10 cellular contexts compared by ENCODE assay signal in the genomic region with DNA sequence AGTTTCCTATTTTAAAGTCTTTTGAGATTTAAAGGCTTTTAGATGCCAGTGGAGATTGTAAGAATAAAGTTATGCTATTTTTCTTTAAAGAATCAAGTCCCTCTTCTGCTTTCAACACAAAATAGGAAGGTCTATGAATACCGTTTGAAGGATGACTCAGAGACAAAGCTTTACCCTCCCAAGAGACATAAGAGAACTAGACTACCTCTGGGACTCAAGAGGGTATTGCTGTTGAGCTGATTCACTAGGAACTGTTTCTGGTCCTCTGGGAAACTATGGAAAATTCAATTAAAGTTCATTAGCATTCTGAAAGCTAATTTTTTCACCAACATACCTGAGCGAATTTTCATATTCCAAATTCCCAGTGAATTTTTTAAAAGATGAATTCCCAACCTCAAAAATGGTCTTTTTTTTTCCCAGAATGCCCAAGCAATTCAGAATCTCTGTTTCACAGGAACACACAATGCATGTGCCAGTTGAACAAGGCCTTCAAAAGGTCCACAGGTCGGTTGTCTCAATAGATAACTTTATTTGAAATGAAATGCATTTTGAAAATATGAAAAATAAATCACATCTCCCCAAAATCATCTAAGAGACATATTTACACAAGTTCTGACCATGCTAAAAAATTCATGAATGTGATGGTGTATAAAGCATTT. TPM values are rescaled to one million over a fixed set of nuclear protein-coding genes. Genes with fewer than 3 reads are reported as not detected.
A peak's percentile ranks its signal among the peaks of the same experiment; 100 is the strongest.
DNase-seq lines count a peak whose midpoint lies in the region; ATAC-seq and TF ChIP-seq lines count a peak whose summit lies in the region.
"Had no signal": no experiment of that assay in that cellular context is flagged by ENCODE, and none has a peak within 500 bp of the region (broad histone marks: within the 10 kb centered on the region; RNA-seq: fewer than 3 reads in every experiment).

No MANE protein-coding gene starts in this region.

- no peak overlapping the region for H3K14ac ChIP-seq in neuronal stem cell (ENCODE audit: low read length)

- no peaks in the 10 kb centered on the region for H3K79me1 ChIP-seq in neuronal stem cell (ENCODE audit: low read depth, low read length)

- H3K27ac Mint-ChIP-seq in activated B cell treated with CpG ODN at 0.5 μM for 24 hours: no peak overlapping the region

- no peaks in the 10 kb centered on the region for H3K36me3 Mint-ChIP-seq in activated B cell treated with CpG ODN at 0.5 μM for 24 hours (ENCODE audit: low read depth)

- no peak overlapping the region for H3K18ac ChIP-seq in neuronal stem cell (ENCODE audit: low read length)

- H4K8ac ChIP-seq in neuronal stem cell (ENCODE audit: low read depth, low read length): no peak overlapping the region

- H2BK12ac ChIP-seq in neuronal stem cell (ENCODE audit: low read length): no peak overlapping the region

- TF ChIP-seq CTCF in activated B cell treated with CpG ODN at 0.5 μM for 24 hours (IDR thresholded peaks at IDR 0.05): no peak

- POLR2A ChIA-PET in activated B cell treated with CpG ODN at 0.5 μM for 24 hours (lab: Charles Lee): interaction anchor here (0.8 to 1.0 kb wide), 2 partner anchors 8 to 12 kb away, joined by 3 read pairs; no protein-coding TSS in a partner anchor

- no peak overlapping the region for H3K4me3 Mint-ChIP-seq in activated B cell treated with CpG ODN at 0.5 μM for 24 hours

- CTCF ChIA-PET in activated B cell treated with CpG ODN at 0.5 μM for 24 hours (lab: Charles Lee): no interaction called here

- no peaks in the 10 kb centered on the region for H3K27me3 ChIP-seq in HUES64 (ENCODE audit: insufficient read depth, low read length)
- peaks cover 0 to 9% (median 0%) of the 10 kb centered on the region in 3 experiments for H3K27me3 ChIP-seq in neuronal stem cell (ENCODE audit: control insufficient read depth in 3 of 3, insufficient read depth in 3 of 3, low read depth in 1 of 3, low read length in 3 of 3)

- H3K36me3 ChIP-seq in HUES64 (ENCODE audit: insufficient read depth, low read length): peaks cover 33% of the 10 kb centered on the region
- peaks cover 0 to 30% of the 10 kb centered on the region in 2 donors for H3K36me3 ChIP-seq in neuronal stem cell (replicated peaks in 1 of 2; ENCODE audit: control insufficient read depth in 2 of 2, insufficient read depth in 2 of 2, low read length in 2 of 2)

- no peak overlapping the region for H2AFZ ChIP-seq in neuronal stem cell (ENCODE audit: low read length)

- no peak overlapping the region for H3K4ac ChIP-seq in neuronal stem cell (ENCODE audit: low read length)

- H3K27ac ChIP-seq in HUES64 (ENCODE audit: low read depth, low read length) (peak overlapping the region; percentile 28; the same call in 1 of the 2 replicates), neuronal stem cell (replicated peaks; ENCODE audit: low read length) (no peak overlapping the region)

- no peaks in the 10 kb centered on the region for H3K9me3 Mint-ChIP-seq in activated B cell treated with CpG ODN at 0.5 μM for 24 hours

- WGBS in HUES64: 52% methylated on average over 1 of the region's 3 CpGs
- WGBS in neuronal stem cell (ENCODE audit: extremely low coverage in 2 of 2, insufficient read length in 2 of 2, insufficient replicate concordance in 1 of 2), 2 donors: no CpG with 5 or more reads among the region's 3 CpGs

- H3K9ac ChIP-seq in HUES64 (ENCODE audit: low read depth, low read length): no peak overlapping the region
- no peak overlapping the region for H3K9ac ChIP-seq in neuronal stem cell (ENCODE audit: low read depth, low read length, poor library complexity)

- H3K4me1 ChIP-seq in HUES64 (ENCODE audit: insufficient read depth, low read length) (peaks cover 37% of the 10 kb centered on the region), neuronal stem cell (ENCODE audit: control insufficient read depth in 2 of 2, insufficient read depth in 1 of 2, low read depth in 1 of 2, low read length in 2 of 2) (peaks cover 2 to 26% of the 10 kb centered on the region in 2 donors)

- intact Hi-C loops in activated B cell treated with CpG ODN at 0.5 μM for 24 hours (cut with micrococcal nuclease) (no loop called here), left colon (cut with DNase I, micrococcal nuclease) (no loop called here)

- peaks cover 25% of the 10 kb centered on the region for H3K4me1 Mint-ChIP-seq in activated B cell treated with CpG ODN at 0.5 μM for 24 hours

- H3K4me3 ChIP-seq in HUES64 (ENCODE audit: low read length) (no peak overlapping the region), neuronal stem cell (ENCODE audit: low read length in 2 of 2) (no peak overlapping the region)

- no peak overlapping the region for H2AK5ac ChIP-seq in neuronal stem cell (ENCODE audit: low read depth, low read length)

- no peak overlapping the region for H2BK5ac ChIP-seq in neuronal stem cell (ENCODE audit: low read length)

- peak; percentile 55 for DNase-seq in DMS53 (lab: John Stamatoyannopoulos, UW)
- DNase-seq in activated B cell treated with CpG ODN at 0.5 μM for 24 hours: no peak
- peak; percentile 70 for DNase-seq in hepatic stellate cell (ENCODE audit: low spot score)
- no peak for DNase-seq in neuronal stem cell (ENCODE audit: low spot score)
- no peak for DNase-seq in NCI-H82 (lab: John Stamatoyannopoulos, UW)
- DNase-seq in left colon: no peak
- DNase-seq: midbrain; stimulated activated CD4-positive, alpha-beta T cell treated with anti-CD3 and anti-CD28 coated beads, Interleukin-2, amount 100 ng/mL, for 24 hours had no signal

- no peak overlapping the region for H4K91ac ChIP-seq in neuronal stem cell (ENCODE audit: low read depth, low read length, poor library complexity)

- H3K23ac ChIP-seq in neuronal stem cell (ENCODE audit: low read depth, low read length, poor library complexity): no peak overlapping the region

- no peak overlapping the region for H3K4me2 ChIP-seq in neuronal stem cell (ENCODE audit: insufficient read depth, low read length, poor library complexity, severe bottlenecking)

- ATAC-seq in activated B cell treated with CpG ODN at 0.5 μM for 24 hours (ENCODE audit: low read depth) (peak; percentile 82), GM21526 (IDR thresholded peaks at IDR 0.05; ENCODE audit: low FRiP score, unreplicated experiment) (no peak), left colon (no peak)

- peaks cover 36% of the 10 kb centered on the region for H3K27me3 Mint-ChIP-seq in activated B cell treated with CpG ODN at 0.5 μM for 24 hours

- no peak overlapping the region for H2BK15ac ChIP-seq in neuronal stem cell (ENCODE audit: low read length)

- H2BK120ac ChIP-seq in neuronal stem cell (ENCODE audit: low read depth, low read length): no peak overlapping the region

- H3K9me3 ChIP-seq in HUES64 (ENCODE audit: insufficient read depth, low read depth, low read length) (no peaks in the 10 kb centered on the region), neuronal stem cell (replicated peaks in 1 of 2; ENCODE audit: control insufficient read depth in 2 of 2, insufficient read depth in 1 of 2, low read depth in 1 of 2, low read length in 2 of 2) (no peaks in the 10 kb centered on the region)

RNA-seq across cellular contexts. Expression of gene PHLDA1, which starts 6.5 kb away (rescaled TPM):
- polyA plus RNA-seq in HUES64 (2013, experiment 1 of 2): 16.6 TPM
- polyA plus RNA-seq in HUES64 (2013, experiment 2 of 2): 15.8 TPM
- total RNA-seq in activated B cell treated with CpG ODN at 0.5 μM for 24 hours (0.83 and 1.1 TPM in 2 replicates), left colon (1 to 10 TPM; 4.9 to 5.8 TPM)
- polyA plus RNA-seq in neuronal stem cell (2013, experiment 1 of 2): 0.73 TPM
- 0.76 TPM for polyA plus RNA-seq in neuronal stem cell (2013, experiment 2 of 2)

RNA-seq across cellular contexts. Expression of gene NAP1L1, which starts 59.4 kb away (rescaled TPM):
- 966 TPM for polyA plus RNA-seq in HUES64 (2013, experiment 1 of 2)
- 1,149 TPM for polyA plus RNA-seq in HUES64 (2013, experiment 2 of 2)
- total RNA-seq in activated B cell treated with CpG ODN at 0.5 μM for 24 hours (1,180 and 1,185 TPM in 2 replicates), left colon (100 to 1,000 TPM in 1 of 2 donors, 10 to 100 TPM in 1; 91.5 to 126 TPM)
- 2,438 TPM for polyA plus RNA-seq in neuronal stem cell (2013, experiment 1 of 2)
- polyA plus RNA-seq in neuronal stem cell (2013, experiment 2 of 2): 2,582 TPM

Comparison
In these comparisons a context has a peak if more than half of its experiments do, and no peak if none do; other contexts are left out.
1. DNase-seq: peak in DMS53 (single experiment) and hepatic stellate cell (single experiment); none in activated B cell treated with CpG ODN at 0.5 μM for 24 hours (single experiment), neuronal stem cell (single experiment), NCI-H82 (single experiment) and left colon (0 of 2).